ENCODE assay signal across 8 cellular contexts in the genomic region with DNA sequence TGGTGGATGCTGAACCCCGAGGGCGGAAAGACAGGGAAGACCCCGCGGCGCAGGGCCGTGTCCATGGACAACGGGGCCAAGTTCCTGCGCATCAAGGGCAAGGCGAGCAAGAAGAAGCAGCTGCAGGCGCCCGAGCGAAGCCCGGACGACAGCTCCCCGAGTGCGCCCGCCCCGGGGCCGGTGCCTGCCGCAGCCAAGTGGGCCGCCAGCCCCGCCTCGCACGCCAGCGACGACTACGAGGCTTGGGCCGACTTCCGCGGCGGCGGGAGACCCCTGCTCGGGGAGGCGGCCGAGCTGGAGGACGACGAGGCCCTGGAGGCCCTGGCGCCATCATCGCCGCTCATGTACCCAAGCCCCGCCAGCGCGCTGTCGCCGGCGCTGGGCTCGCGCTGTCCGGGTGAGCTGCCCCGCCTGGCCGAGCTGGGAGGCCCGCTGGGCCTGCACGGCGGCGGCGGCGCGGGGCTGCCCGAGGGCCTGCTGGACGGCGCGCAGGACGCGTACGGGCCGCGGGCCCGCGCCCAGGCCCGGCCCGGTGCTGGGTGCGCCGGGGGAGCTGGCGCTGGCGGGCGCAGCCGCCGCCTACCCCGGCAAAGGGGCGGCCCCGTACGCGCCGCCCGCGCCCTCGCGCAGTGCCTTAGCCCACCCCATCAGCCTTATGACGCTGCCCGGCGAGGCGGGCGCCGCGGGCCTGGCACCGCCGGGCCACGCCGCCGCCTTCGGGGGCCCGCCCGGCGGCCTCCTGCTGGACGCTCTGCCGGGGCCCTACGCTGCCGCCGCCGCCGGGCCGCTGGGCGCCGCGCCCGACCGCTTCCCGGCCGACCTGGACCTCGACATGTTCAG. TPM values are rescaled to one million over a fixed set of nuclear protein-coding genes. Genes with fewer than 3 reads are reported as not detected.
DNase-seq lines count a peak whose midpoint lies in the region; FAIRE-seq and TF ChIP-seq lines count a peak whose summit lies in the region.

No MANE protein-coding gene starts in this region.

- WGBS in smooth muscle cell (ENCODE audit: low lambda C conversion rate), result 3% methylated on average over 99 of the region's 120 CpGs

- FAIRE-seq in D721Med (lab: Jason Lieb, UNC) (no peak), urothelium cell line (lab: Jason Lieb, UNC) (no peak)

- H3K9me3 ChIP-seq in iPS-18a (ENCODE audit: control insufficient read depth, low read depth, low read length) (no peaks in the 10 kb centered on the region), smooth muscle cell (replicated peaks; ENCODE audit: low read depth) (no peaks in the 10 kb centered on the region)

- no peaks in the 10 kb centered on the region for H4K20me1 ChIP-seq in smooth muscle cell (ENCODE audit: low read depth)

- no peaks in the 10 kb centered on the region for H3K36me3 ChIP-seq in iPS-18a (ENCODE audit: control insufficient read depth, low read depth, low read length)
- no peaks in the 10 kb centered on the region for H3K36me3 ChIP-seq in smooth muscle cell (ENCODE audit: low read depth)

- no peaks in the 10 kb centered on the region for H3F3A ChIP-seq in smooth muscle cell (ENCODE audit: low read depth)

- H3K27ac ChIP-seq in iPS-18a (ENCODE audit: low read length), result no peak overlapping the region
- no peak overlapping the region for H3K27ac ChIP-seq in smooth muscle cell (ENCODE audit: low read depth)

- peaks cover 10% of the 10 kb centered on the region for H3K4me1 ChIP-seq in iPS-18a (ENCODE audit: control insufficient read depth, low read depth, low read length)
- peaks cover 19% of the 10 kb centered on the region for H3K4me1 ChIP-seq in smooth muscle cell (ENCODE audit: low read depth)

- H3K4me3 ChIP-seq in iPS-18a (ENCODE audit: low read length) (peak overlapping the region; percentile 51), smooth muscle cell (peak overlapping the region; percentile 50)

- no peak overlapping the region for H3K9ac ChIP-seq in iPS-18a (ENCODE audit: low read length)
- H3K9ac ChIP-seq in smooth muscle cell (ENCODE audit: low read depth), result peak overlapping the region; percentile 21

- TF ChIP-seq CTCF in smooth muscle cell (IDR thresholded peaks at IDR 0.05; ENCODE audit: borderline replicate concordance, insufficient read depth, poor library complexity, severe bottlenecking) (no peak), D721Med (IDR thresholded peaks at IDR 0.05; ENCODE audit: insufficient read depth, missing control alignments) (no peak)

- H3K79me2 ChIP-seq in smooth muscle cell (ENCODE audit: low read depth), result no peaks in the 10 kb centered on the region

- H3K27me3 ChIP-seq in iPS-18a (ENCODE audit: control insufficient read depth, insufficient read depth, low read length) (peaks cover 70% of the 10 kb centered on the region), smooth muscle cell (ENCODE audit: low read depth) (peaks cover 20% of the 10 kb centered on the region)

- DNase-seq in CD1c-positive myeloid dendritic cell (ENCODE audit: extremely low spot score) (peak; percentile 44), NCI-H226 (peak; percentile 76), astrocyte of the hippocampus (ENCODE audit: low read depth, low spot score) (peak; percentile 75), smooth muscle cell (lab: John Stamatoyannopoulos, UW; ENCODE audit: unreplicated experiment) (no peak), D721Med (ENCODE audit: insufficient read length, low spot score) (no peak), NCI-H2029 (lab: John Stamatoyannopoulos, UW) (no peak), urothelium cell line (ENCODE audit: low spot score) (no peak)

- H2AFZ ChIP-seq in smooth muscle cell (ENCODE audit: low read depth), result peak overlapping the region; percentile 49

- H3K4me2 ChIP-seq in smooth muscle cell, result peak overlapping the region; percentile 89

RNA-seq across cellular contexts. Expression of gene FOXO6, which starts 20.7 kb away (rescaled TPM):
- total RNA-seq in smooth muscle cell, result 0.85 and 0.99 TPM in 2 replicates
- polyA plus RNA-seq in smooth muscle cell, result 1.7 and 2.3 TPM in 2 replicates

Comparison
In these comparisons a context has a peak if more than half of its experiments do, and no peak if none do; other contexts are left out.
1. DNase-seq: peak in CD1c-positive myeloid dendritic cell (single experiment), NCI-H226 (single experiment) and astrocyte of the hippocampus (single experiment); none in smooth muscle cell (single experiment), D721Med (single experiment), NCI-H2029 (single experiment) and urothelium cell line (single experiment).